29 cellular contexts compared by ENCODE assay signal in the genomic region with DNA sequence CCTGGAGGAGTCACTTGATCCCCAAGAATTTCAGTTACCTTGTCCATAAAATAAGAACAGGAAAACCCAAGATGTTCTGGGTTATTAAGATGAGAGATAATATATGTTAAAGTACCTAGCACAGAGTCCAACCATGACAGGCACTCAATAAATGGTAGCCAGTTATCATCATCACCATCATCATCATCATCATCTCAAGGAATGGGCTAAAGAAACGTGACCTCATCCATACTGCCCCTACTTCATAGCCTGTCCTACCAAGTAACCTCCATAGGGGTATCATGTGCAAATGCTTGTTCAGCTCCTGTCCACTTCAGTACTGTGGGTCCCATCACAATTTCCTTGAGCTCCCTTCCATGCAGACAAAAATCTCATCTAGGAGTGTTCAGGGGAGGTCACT. TPM values are rescaled to one million over a fixed set of nuclear protein-coding genes. Genes with fewer than 3 reads are reported as not detected.
"Had no signal": no experiment of that assay in that cellular context is flagged by ENCODE, and none has a peak within 500 bp of the region (broad histone marks: within the 10 kb centered on the region; RNA-seq: fewer than 3 reads in every experiment).

No MANE protein-coding gene starts in this region.

- H3K9me3 ChIP-seq: colonic mucosa, esophagus squamous epithelium, gastrocnemius medialis, left lung, lower lobe of right lung, mucosa of descending colon had no signal

- H3K27me3 Mint-ChIP-seq: effector memory CD8-positive, alpha-beta T cell had no signal

- H3K4me3 Mint-ChIP-seq: dendritic cell treated with granulocyte-macrophage colony-stimulating factor and Interleukin-4, amounts not matched to agents 40 ng/mL and 50 ng/mL, for 4 days; effector memory CD8-positive, alpha-beta T cell; endodermal cell; mesothelial cell of epicardium; naive B cell had no signal

- H3K36me3 Mint-ChIP-seq: naive B cell had no signal

- H3K4me1 Mint-ChIP-seq: naive B cell had no signal

- DNase-seq: colonic mucosa; cortex of kidney; effector CD8-positive, alpha-beta T cell; effector memory CD8-positive, alpha-beta T cell; endodermal cell; erythroblast; esophagus squamous epithelium; foreskin fibroblast; foreskin melanocyte; gastrocnemius medialis; glutamatergic neuron; heart right ventricle; hippocampal formation; left cardiac atrium; left lung; left ventricle myocardium superior; lower lobe of right lung; mesenchymal stem cell; mucosa of descending colon; naive B cell had no signal

- H3K9me3 Mint-ChIP-seq: dendritic cell treated with granulocyte-macrophage colony-stimulating factor and Interleukin-4, amounts not matched to agents 40 ng/mL and 50 ng/mL, for 4 days had no signal

- H3K4me3 ChIP-seq: colonic mucosa, esophagus squamous epithelium, gastrocnemius medialis, heart right ventricle, left lung, lower lobe of right lung, mucosa of descending colon had no signal

- H3K27ac ChIP-seq: colonic mucosa, epithelial cell of prostate, esophagus squamous epithelium, gastrocnemius medialis, heart right ventricle, left lung, lower lobe of right lung had no signal

- FAIRE-seq: endometrium, islet of Langerhans, keratinocyte had no signal

- ATAC-seq: effector memory CD8-positive, alpha-beta T cell; esophagus mucosa; gastrocnemius medialis; heart right ventricle; left cardiac atrium; left lung; left ventricle myocardium superior; lower lobe of right lung; mucosa of descending colon had no signal

- H3K27ac Mint-ChIP-seq: dendritic cell treated with granulocyte-macrophage colony-stimulating factor and Interleukin-4, amounts not matched to agents 40 ng/mL and 50 ng/mL, for 4 days; effector memory CD8-positive, alpha-beta T cell; endodermal cell; mesothelial cell of epicardium had no signal

- H3K27me3 ChIP-seq: colonic mucosa, esophagus squamous epithelium, gastrocnemius medialis, left lung had no signal

- H3K36me3 ChIP-seq: colonic mucosa, esophagus squamous epithelium, gastrocnemius medialis, heart right ventricle, left lung, lower lobe of right lung had no signal

- H3K4me1 ChIP-seq: colonic mucosa, gastrocnemius medialis, heart right ventricle had no signal

RNA-seq across cellular contexts. Expression of gene FGFR2, which starts 14.4 kb away (rescaled TPM):
- total RNA-seq: lung microvascular endothelial cell, myocyte had no signal
